2 cellular contexts compared by ENCODE assay signal in the genomic region with DNA sequence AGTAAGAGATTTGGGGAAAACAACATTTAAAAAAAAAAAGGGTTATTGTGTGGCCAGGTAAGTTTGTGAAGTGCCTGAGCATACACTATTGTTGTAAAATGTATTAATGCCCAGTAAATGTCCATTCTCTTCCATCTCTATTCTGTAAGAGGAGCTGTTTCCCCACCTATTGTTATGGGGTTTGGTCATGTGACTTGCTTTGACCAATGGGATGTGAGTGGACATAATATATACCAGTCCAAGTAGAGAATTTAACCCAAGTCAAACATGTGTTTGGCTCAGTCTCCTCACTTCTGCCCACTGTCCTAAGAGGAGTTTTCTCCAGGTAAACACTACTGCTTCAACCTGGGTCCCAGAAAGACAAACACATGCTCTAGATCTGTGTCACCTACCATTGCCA.
TF ChIP-seq lines count a peak whose summit lies in the region.

No MANE protein-coding gene starts in this region.

TF ChIP-seq in HepG2, 621 proteins besides CTCF, POLR2A, EP300 and RAD21 (continued from another document):
- TF ChIP-seq ZNF639 (CRISPR knock-in tag; conservative IDR thresholded peaks at IDR 0.05) = no peak
- peak; percentile 46 for TF ChIP-seq NFYC (CRISPR knock-in tag; IDR thresholded peaks at IDR 0.05)
- peak; percentile 20; the same call in 1 of the 2 replicates for TF ChIP-seq RAD51 (IDR thresholded peaks at IDR 0.05; ENCODE audit: borderline replicate concordance)
- no peak for TF ChIP-seq HNF4G (IDR thresholded peaks at IDR 0.05; ENCODE audit: borderline replicate concordance, low read depth, low read length)
- no peak for TF ChIP-seq HNF4G (CRISPR knock-in tag; IDR thresholded peaks at IDR 0.05; ENCODE audit: borderline replicate concordance, low read depth)
- TF ChIP-seq RXRA (CRISPR knock-in tag; IDR thresholded peaks at IDR 0.05) = no peak
- TF ChIP-seq, protein P1, sequence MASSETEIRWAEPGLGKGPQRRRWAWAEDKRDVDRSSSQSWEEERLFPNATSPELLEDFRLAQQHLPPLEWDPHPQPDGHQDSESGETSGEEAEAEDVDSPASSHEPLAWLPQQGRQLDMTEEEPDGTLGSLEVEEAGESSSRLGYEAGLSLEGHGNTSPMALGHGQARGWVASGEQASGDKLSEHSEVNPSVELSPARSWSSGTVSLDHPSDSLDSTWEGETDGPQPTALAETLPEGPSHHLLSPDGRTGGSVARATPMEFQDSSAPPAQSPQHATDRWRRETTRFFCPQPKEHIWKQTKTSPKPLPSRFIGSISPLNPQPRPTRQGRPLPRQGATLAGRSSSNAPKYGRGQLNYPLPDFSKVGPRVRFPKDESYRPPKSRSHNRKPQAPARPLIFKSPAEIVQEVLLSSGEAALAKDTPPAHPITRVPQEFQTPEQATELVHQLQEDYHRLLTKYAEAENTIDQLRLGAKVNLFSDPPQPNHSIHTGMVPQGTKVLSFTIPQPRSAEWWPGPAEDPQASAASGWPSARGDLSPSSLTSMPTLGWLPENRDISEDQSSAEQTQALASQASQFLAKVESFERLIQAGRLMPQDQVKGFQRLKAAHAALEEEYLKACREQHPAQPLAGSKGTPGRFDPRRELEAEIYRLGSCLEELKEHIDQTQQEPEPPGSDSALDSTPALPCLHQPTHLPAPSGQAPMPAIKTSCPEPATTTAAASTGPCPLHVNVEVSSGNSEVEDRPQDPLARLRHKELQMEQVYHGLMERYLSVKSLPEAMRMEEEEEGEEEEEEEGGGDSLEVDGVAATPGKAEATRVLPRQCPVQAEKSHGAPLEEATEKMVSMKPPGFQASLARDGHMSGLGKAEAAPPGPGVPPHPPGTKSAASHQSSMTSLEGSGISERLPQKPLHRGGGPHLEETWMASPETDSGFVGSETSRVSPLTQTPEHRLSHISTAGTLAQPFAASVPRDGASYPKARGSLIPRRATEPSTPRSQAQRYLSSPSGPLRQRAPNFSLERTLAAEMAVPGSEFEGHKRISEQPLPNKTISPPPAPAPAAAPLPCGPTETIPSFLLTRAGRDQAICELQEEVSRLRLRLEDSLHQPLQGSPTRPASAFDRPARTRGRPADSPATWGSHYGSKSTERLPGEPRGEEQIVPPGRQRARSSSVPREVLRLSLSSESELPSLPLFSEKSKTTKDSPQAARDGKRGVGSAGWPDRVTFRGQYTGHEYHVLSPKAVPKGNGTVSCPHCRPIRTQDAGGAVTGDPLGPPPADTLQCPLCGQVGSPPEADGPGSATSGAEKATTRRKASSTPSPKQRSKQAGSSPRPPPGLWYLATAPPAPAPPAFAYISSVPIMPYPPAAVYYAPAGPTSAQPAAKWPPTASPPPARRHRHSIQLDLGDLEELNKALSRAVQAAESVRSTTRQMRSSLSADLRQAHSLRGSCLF (CRISPR knock-in tag; IDR thresholded peaks at IDR 0.05; ENCODE audit: borderline replicate concordance) = no peak
- TF ChIP-seq KDM5A (IDR thresholded peaks at IDR 0.05; ENCODE audit: borderline replicate concordance, low read length) = no peak
- TF ChIP-seq DMAP1 (CRISPR knock-in tag; IDR thresholded peaks at IDR 0.05) = no peak
- no peak for TF ChIP-seq GATAD2A (CRISPR knock-in tag; IDR thresholded peaks at IDR 0.05)
- TF ChIP-seq, protein P2, sequence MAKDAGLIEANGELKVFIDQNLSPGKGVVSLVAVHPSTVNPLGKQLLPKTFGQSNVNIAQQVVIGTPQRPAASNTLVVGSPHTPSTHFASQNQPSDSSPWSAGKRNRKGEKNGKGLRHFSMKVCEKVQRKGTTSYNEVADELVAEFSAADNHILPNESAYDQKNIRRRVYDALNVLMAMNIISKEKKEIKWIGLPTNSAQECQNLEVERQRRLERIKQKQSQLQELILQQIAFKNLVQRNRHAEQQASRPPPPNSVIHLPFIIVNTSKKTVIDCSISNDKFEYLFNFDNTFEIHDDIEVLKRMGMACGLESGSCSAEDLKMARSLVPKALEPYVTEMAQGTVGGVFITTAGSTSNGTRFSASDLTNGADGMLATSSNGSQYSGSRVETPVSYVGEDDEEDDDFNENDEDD (CRISPR knock-in tag; IDR thresholded peaks at IDR 0.05; ENCODE audit: borderline replicate concordance) = no peak

TF ChIP-seq in K562, 482 proteins besides CTCF, POLR2A, EP300 and RAD21 (continued from another document):
- TF ChIP-seq AFF4 (CRISPR knock-in tag; IDR thresholded peaks at IDR 0.05) (no peak), ZBTB7A (IDR thresholded peaks at IDR 0.05; ENCODE audit: borderline replicate concordance, control insufficient read depth, low read depth, low read length) (no peak), ZNF324 (CRISPR knock-in tag; IDR thresholded peaks at IDR 0.05) (no peak), RAD51 (IDR thresholded peaks at IDR 0.05; ENCODE audit: borderline replicate concordance, low read depth) (peak; percentile 44; the same call in 1 of the 2 replicates), SAP30 (IDR thresholded peaks at IDR 0.05; ENCODE audit: borderline replicate concordance, insufficient read depth, low read depth, low read length, poor library complexity, severe bottlenecking) (no peak), ARID1B (IDR thresholded peaks at IDR 0.05) (no peak), NFYB (IDR thresholded peaks at IDR 0.05; ENCODE audit: extremely low read depth, insufficient read length) (peak; percentile 77), FOXP1 (CRISPR knock-in tag; IDR thresholded peaks at IDR 0.05) (no peak), USF2 (CRISPR knock-in tag; IDR thresholded peaks at IDR 0.05) (peak; percentile 23; the same call in 1 of the 2 replicates), NFIX (CRISPR knock-in tag; IDR thresholded peaks at IDR 0.05; ENCODE audit: low read depth) (no peak), ZNF408 (CRISPR knock-in tag; IDR thresholded peaks at IDR 0.05; ENCODE audit: low read depth) (no peak), RBM34 (IDR thresholded peaks at IDR 0.05; ENCODE audit: borderline replicate concordance, insufficient read depth, low read length) (no peak), CBFB (CRISPR knock-in tag; IDR thresholded peaks at IDR 0.05) (no peak), SMARCB1 (IDR thresholded peaks at IDR 0.05; ENCODE audit: insufficient read length, low read depth) (no peak)
- TF ChIP-seq, protein P3, sequence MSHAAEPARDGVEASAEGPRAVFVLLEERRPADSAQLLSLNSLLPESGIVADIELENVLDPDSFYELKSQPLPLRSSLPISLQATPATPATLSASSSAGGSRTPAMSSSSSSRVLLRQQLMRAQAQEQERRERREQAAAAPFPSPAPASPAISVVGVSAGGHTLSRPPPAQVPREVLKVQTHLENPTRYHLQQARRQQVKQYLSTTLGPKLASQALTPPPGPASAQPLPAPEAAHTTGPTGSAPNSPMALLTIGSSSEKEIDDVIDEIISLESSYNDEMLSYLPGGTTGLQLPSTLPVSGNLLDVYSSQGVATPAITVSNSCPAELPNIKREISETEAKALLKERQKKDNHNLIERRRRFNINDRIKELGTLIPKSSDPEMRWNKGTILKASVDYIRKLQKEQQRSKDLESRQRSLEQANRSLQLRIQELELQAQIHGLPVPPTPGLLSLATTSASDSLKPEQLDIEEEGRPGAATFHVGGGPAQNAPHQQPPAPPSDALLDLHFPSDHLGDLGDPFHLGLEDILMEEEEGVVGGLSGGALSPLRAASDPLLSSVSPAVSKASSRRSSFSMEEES (CRISPR knock-in tag; IDR thresholded peaks at IDR 0.05) = peak; percentile 67
